8 cellular contexts compared by ENCODE assay signal in genomic region chr10:31320598-31321211, GRCh38. TPM values are rescaled to one million over a fixed set of nuclear protein-coding genes. Genes with fewer than 3 reads are reported as not detected.
A peak's percentile ranks its signal among the peaks of the same experiment; 100 is the strongest.
DNase-seq lines count a peak whose midpoint lies in the region; ATAC-seq and TF ChIP-seq lines count a peak whose summit lies in the region.

No MANE protein-coding gene starts in this region.

- peaks cover 2% of the 10 kb centered on the region; the same call in 1 of the 2 replicates for H3K36me3 ChIP-seq in Karpas-422 (ENCODE audit: insufficient read depth, low read length)
- H3K36me3 ChIP-seq in liver (ENCODE audit: control insufficient read depth in 4 of 4, insufficient read depth in 3 of 4, low read depth in 1 of 4, low read length in 3 of 4), result no peaks in the 10 kb centered on the region

- peaks cover 13% of the 10 kb centered on the region for H3K4me1 Mint-ChIP-seq in WTC11
- H3K4me1 Mint-ChIP-seq in stimulated activated memory B cell treated with anti-CD40 and anti-IgM and Interleukin-4, amounts not matched to agents 10 μg/mL and 1 μg/mL and 100 μg/mL, for 72 hours, result peaks cover 43% of the 10 kb centered on the region

- peaks cover 89% of the 10 kb centered on the region for H3K79me2 ChIP-seq in Karpas-422 (ENCODE audit: low read length)

- H3K27me3 Mint-ChIP-seq in WTC11 (ENCODE audit: low read depth), result peaks cover 75% of the 10 kb centered on the region
- no peaks in the 10 kb centered on the region for H3K27me3 Mint-ChIP-seq in stimulated activated memory B cell treated with anti-CD40 and anti-IgM and Interleukin-4, amounts not matched to agents 10 μg/mL and 1 μg/mL and 100 μg/mL, for 72 hours

- peak overlapping the region; percentile 73 for H3K4me3 Mint-ChIP-seq in WTC11
- H3K4me3 Mint-ChIP-seq in stimulated activated memory B cell treated with anti-CD40 and anti-IgM and Interleukin-4, amounts not matched to agents 10 μg/mL and 1 μg/mL and 100 μg/mL, for 72 hours, result peak overlapping the region; percentile 90

- under 1% methylated on average over 43 of the region's 43 CpGs for WGBS in liver

- POLR2A ChIA-PET in WTC11 (lab: Charles Lee), result no interaction called here

- H3K9me3 ChIP-seq in Karpas-422 (ENCODE audit: low read length) (no peaks in the 10 kb centered on the region), liver (ENCODE audit: control insufficient read depth in 4 of 4, low read length in 3 of 4) (no peaks in the 10 kb centered on the region)

- H3K4me2 ChIP-seq in Karpas-422 (ENCODE audit: low read depth, low read length, poor library complexity, severe bottlenecking), result peak overlapping the region; percentile 89

- peak; percentile 18 for ATAC-seq in GM18867 (IDR thresholded peaks at IDR 0.05; ENCODE audit: unreplicated experiment)
- ATAC-seq in WTC11, result no peak
- no peak for ATAC-seq in stimulated activated memory B cell treated with anti-CD40 and anti-IgM and Interleukin-4, amounts not matched to agents 10 μg/mL and 1 μg/mL and 100 μg/mL, for 72 hours
- ATAC-seq in HG03520 (IDR thresholded peaks at IDR 0.05; ENCODE audit: unreplicated experiment), result no peak

- H3K9ac ChIP-seq in Karpas-422 (ENCODE audit: low read length) (peak overlapping the region; percentile 90), liver (ENCODE audit: low read depth in 1 of 2, low read length in 2 of 2) (peak overlapping the region; percentile 32 to 80)

- H3K9me3 Mint-ChIP-seq in WTC11, result no peaks in the 10 kb centered on the region
- no peaks in the 10 kb centered on the region for H3K9me3 Mint-ChIP-seq in stimulated activated memory B cell treated with anti-CD40 and anti-IgM and Interleukin-4, amounts not matched to agents 10 μg/mL and 1 μg/mL and 100 μg/mL, for 72 hours

- H3K27ac ChIP-seq in Karpas-422 (ENCODE audit: low read length) (peak overlapping the region; percentile 80), liver (ENCODE audit: low read depth in 1 of 2, low read length in 2 of 2) (peak overlapping the region; percentile 91 to 95)

- H3K27me3 ChIP-seq in Karpas-422 (ENCODE audit: low read length) (no peaks in the 10 kb centered on the region), liver (ENCODE audit: control insufficient read depth in 4 of 4, insufficient read depth in 4 of 4, low read length in 3 of 4) (no peaks in the 10 kb centered on the region)

- TF ChIP-seq RAD21 in liver (IDR thresholded peaks at IDR 0.05), result peak in 1 of 2 donors; percentile 5

- H3K9me2 ChIP-seq in Karpas-422 (replicated peaks; ENCODE audit: insufficient read depth, low read length), result no peaks in the 10 kb centered on the region

- 0 out of 2 replicates have a peak, but pooled peaks cover 3% of the 10 kb centered on the region for H4K20me1 ChIP-seq in Karpas-422 (ENCODE audit: insufficient read depth, low read depth, low read length)

- H3K36me3 Mint-ChIP-seq in WTC11, result no peaks in the 10 kb centered on the region
- peaks cover 7% of the 10 kb centered on the region for H3K36me3 Mint-ChIP-seq in stimulated activated memory B cell treated with anti-CD40 and anti-IgM and Interleukin-4, amounts not matched to agents 10 μg/mL and 1 μg/mL and 100 μg/mL, for 72 hours

- H3K4me1 ChIP-seq in Karpas-422 (ENCODE audit: low read length) (peaks cover 51% of the 10 kb centered on the region), liver (ENCODE audit: control insufficient read depth in 4 of 4, insufficient read depth in 4 of 4, low read length in 3 of 4) (peaks cover 0 to 15% (median 3%) of the 10 kb centered on the region in 4 donors)

- H3K4me3 ChIP-seq in Karpas-422 (ENCODE audit: low read length), result peak overlapping the region; percentile 94
- H3K4me3 ChIP-seq in liver (ENCODE audit: low read depth in 1 of 3, low read length in 3 of 3), result peak overlapping the region; percentile 78 to 97 (median 80)

- no peak overlapping the region for H3K27ac Mint-ChIP-seq in WTC11
- peak overlapping the region; percentile 94 for H3K27ac Mint-ChIP-seq in stimulated activated memory B cell treated with anti-CD40 and anti-IgM and Interleukin-4, amounts not matched to agents 10 μg/mL and 1 μg/mL and 100 μg/mL, for 72 hours

- H2AFZ ChIP-seq in Karpas-422 (ENCODE audit: low read length), result peak overlapping the region; percentile 63; the same call in 1 of the 2 replicates

- CTCF ChIA-PET in WTC11 (lab: Charles Lee), result no interaction called here

- peak; percentile 6 to 27 for DNase-seq in AML-193 (lab: John Stamatoyannopoulos, UW)
- DNase-seq in Karpas-422, result peak; percentile 82
- DNase-seq in WTC11 (ENCODE audit: low spot score), result peak; percentile 32
- peak; percentile 24 for DNase-seq in dedifferentiated amniotic fluid mesenchymal stem cell (ENCODE audit: extremely low spot score)

- TF ChIP-seq CTCF in WTC11 (IDR thresholded peaks at IDR 0.05) (no peak), liver (IDR thresholded peaks at IDR 0.05; ENCODE audit: low read depth, low read length, missing input control) (no peak)

TF ChIP-seq in WTC11, 78 proteins besides CTCF, POLR2A, EP300 and RAD21 (continues in another document):
- no peak for TF ChIP-seq ARID4B (CRISPR knock-in tag; IDR thresholded peaks at IDR 0.05; ENCODE audit: borderline replicate concordance)

TF ChIP-seq in liver, 16 proteins besides CTCF, POLR2A, EP300 and RAD21:
- TF ChIP-seq YY1 (IDR thresholded peaks at IDR 0.05) (peak; percentile 72), RXRA (IDR thresholded peaks at IDR 0.05) (no peak), HNF4A (conservative IDR thresholded peaks at IDR 0.05) (no peak), GABPA (IDR thresholded peaks at IDR 0.05 in 1 of 2, conservative IDR thresholded peaks at IDR 0.05 in 1 of 2) (no peak), EGR1 (IDR thresholded peaks at IDR 0.05; ENCODE audit: low read depth in 2 of 2) (no peak), MAX (IDR thresholded peaks at IDR 0.05) (peak; percentile 6), FOXA1 (IDR thresholded peaks at IDR 0.05) (no peak), SP1 (IDR thresholded peaks at IDR 0.05) (no peak), NR2F2 (IDR thresholded peaks at IDR 0.05) (no peak), TAF1 (conservative IDR thresholded peaks at IDR 0.05) (no peak), ATF3 (IDR thresholded peaks at IDR 0.05) (no peak), ZBTB33 (IDR thresholded peaks at IDR 0.05) (no peak), REST (IDR thresholded peaks at IDR 0.05) (peak; percentile 11)
TF ChIP-seq in liver: peak in this region for 3.

RNA-seq across cellular contexts. Expression of gene ZEB1, which starts 1.7 kb away (rescaled TPM):
- total RNA-seq in Karpas-422 (2014; rRNA removed; shearing (Covaris generic); ENCODE audit: low replicate concordance), result 49.5 and 53.9 TPM in 2 replicates
- total RNA-seq in WTC11 (2021), result 0.18 to 0.39 TPM (median 0.34 TPM) in 3 replicates
- total RNA-seq in liver, result 10 to 100 TPM in 1 of 2 donors, 1 to 10 TPM in 1; 8.0 to 19.6 TPM
- 1 to 10 TPM; 3.2 to 5.0 TPM for polyA plus RNA-seq in liver

Comparison
In these comparisons a context has a peak if more than half of its experiments do, and no peak if none do; other contexts are left out.
1. DNase-seq: peak in every context shown above with its lines; median percentile 82 in Karpas-422; 32 in WTC11; 24 in dedifferentiated amniotic fluid mesenchymal stem cell; 16 in AML-193.